ENCODE assay signal across 1 cellular context in genomic region chr3:187745201-187746058, GRCh38.
TF ChIP-seq lines count a peak whose summit lies in the region.

BCL6 (minus strand) TSS chr3:187745468; CDS start chr3:187733693, 11,775 bp downstream.

TF ChIP-seq in K562, 482 proteins besides CTCF, POLR2A, EP300 and RAD21 (continued from another document and continues in another):
- TF ChIP-seq CLOCK (CRISPR knock-in tag; IDR thresholded peaks at IDR 0.05; ENCODE audit: borderline replicate concordance) (no peak), ZNF766 (CRISPR knock-in tag; conservative IDR thresholded peaks at IDR 0.05) (0 out of 2 replicates have a peak, but pooled peaks have one; percentile 35), ATF1 (CRISPR knock-in tag; IDR thresholded peaks at IDR 0.05) (no peak), ATF1 (tag; IDR thresholded peaks at IDR 0.05) (peak; percentile 99), NFE2L1 (tag; IDR thresholded peaks at IDR 0.05; ENCODE audit: borderline replicate concordance, low read depth) (no peak), TRIM25 (IDR thresholded peaks at IDR 0.05; ENCODE audit: borderline replicate concordance) (0 out of 2 replicates have a peak, but pooled peaks have one; percentile 22), E2F4 (CRISPR knock-in tag; IDR thresholded peaks at IDR 0.05; ENCODE audit: low read depth) (no peak), TOE1 (IDR thresholded peaks at IDR 0.05; ENCODE audit: borderline replicate concordance) (peak; percentile 98), TOE1 (CRISPR knock-in tag; IDR thresholded peaks at IDR 0.05; ENCODE audit: borderline replicate concordance, low read depth) (no peak), RBM17 (IDR thresholded peaks at IDR 0.05; ENCODE audit: borderline replicate concordance, low read depth, low read length) (no peak), KHSRP (IDR thresholded peaks at IDR 0.05) (peak; percentile 47; the same call in 1 of the 2 replicates), SRSF1 (IDR thresholded peaks at IDR 0.05; ENCODE audit: low read depth, low read length) (no peak), RFX5 (IDR thresholded peaks at IDR 0.05; ENCODE audit: low read depth, low read length) (no peak), TCF7 (IDR thresholded peaks at IDR 0.05; ENCODE audit: borderline replicate concordance) (peak; percentile 66; the same call in 1 of the 2 replicates), ZNF431 (CRISPR knock-in tag; IDR thresholded peaks at IDR 0.05) (no peak), BCLAF1 (IDR thresholded peaks at IDR 0.05; ENCODE audit: borderline replicate concordance in 1 of 2, control insufficient read depth in 1 of 2, low read depth in 2 of 2, low read length in 1 of 2) (peak; percentile 29 to 98; a peak in 2 of 4 replicates), ZNF384 (IDR thresholded peaks at IDR 0.05; ENCODE audit: low read depth, low read length) (peak; percentile 67), DNMT1 (IDR thresholded peaks at IDR 0.05) (no peak), HSF4 (CRISPR knock-in tag; IDR thresholded peaks at IDR 0.05; ENCODE audit: borderline replicate concordance) (no peak), ZNF41 (CRISPR knock-in tag; conservative IDR thresholded peaks at IDR 0.05) (0 out of 2 replicates have a peak, but pooled peaks have one; percentile 22), ZNF282 (CRISPR knock-in tag; IDR thresholded peaks at IDR 0.05) (no peak), ZNF436 (CRISPR knock-in tag; IDR thresholded peaks at IDR 0.05) (no peak; the same call in 1 of the 2 replicates), GTF2F1 (IDR thresholded peaks at IDR 0.05; ENCODE audit: low read depth, low read length) (0 out of 2 replicates have a peak, but pooled peaks have one; percentile 71), NR2C2 (CRISPR knock-in tag; IDR thresholded peaks at IDR 0.05) (no peak), NR2C2 (tag; IDR thresholded peaks at IDR 0.05) (peak; percentile 46; the same call in 1 of the 2 replicates), JUND (IDR thresholded peaks at IDR 0.05; ENCODE audit: borderline replicate concordance, low read depth, low read length) (peak; percentile 89), JUND (tag; IDR thresholded peaks at IDR 0.05; ENCODE audit: borderline replicate concordance, low read depth, low read length) (peak; percentile 89; the same call in 2 of the 3 replicates), MTA3 (IDR thresholded peaks at IDR 0.05; ENCODE audit: borderline replicate concordance) (peak; percentile 51), DDX20 (tag; IDR thresholded peaks at IDR 0.05; ENCODE audit: low read depth) (0 out of 2 replicates have a peak, but pooled peaks have one; percentile 21), CREB3L1 (IDR thresholded peaks at IDR 0.05; ENCODE audit: borderline replicate concordance, low read depth) (peak; percentile 85), PML (IDR thresholded peaks at IDR 0.05; ENCODE audit: low read length) (peak; percentile 41), SMAD4 (CRISPR knock-in tag; conservative IDR thresholded peaks at IDR 0.05) (peak; percentile 86), HDAC8 (tag; IDR thresholded peaks at IDR 0.05) (no peak), CCNT2 (IDR thresholded peaks at IDR 0.05; ENCODE audit: borderline replicate concordance, extremely low read depth, insufficient read length, low read depth, low read length) (peak; percentile 92), CHCHD3 (CRISPR knock-in tag; IDR thresholded peaks at IDR 0.05) (no peak; the same call in 1 of the 2 replicates), ZBTB43 (CRISPR knock-in tag; IDR thresholded peaks at IDR 0.05) (no peak), E2F5 (CRISPR knock-in tag; IDR thresholded peaks at IDR 0.05) (no peak), CREB1 (IDR thresholded peaks at IDR 0.05) (peak; percentile 87; the same call in 1 of the 2 replicates), CREB1 (CRISPR knock-in tag; IDR thresholded peaks at IDR 0.05) (peak; percentile 89), THAP12 (CRISPR knock-in tag; IDR thresholded peaks at IDR 0.05) (no peak), FOXK2 (conservative IDR thresholded peaks at IDR 0.05 in 1 of 2, IDR thresholded peaks at IDR 0.05 in 1 of 2; ENCODE audit: low read depth in 2 of 2) (peak in 1 of 2 experiments; percentile 100; a peak in 3 of 4 replicates), MAFF (IDR thresholded peaks at IDR 0.05; ENCODE audit: low read length) (peak; percentile 76), SMARCA5 (IDR thresholded peaks at IDR 0.05) (peak; percentile 100), MYC (IDR thresholded peaks at IDR 0.05; ENCODE audit: low read depth, low read length) (peak; percentile 63; the same call in 1 of the 2 replicates), MYC (CRISPR knock-in tag; IDR thresholded peaks at IDR 0.05; ENCODE audit: borderline replicate concordance, low read depth) (no peak), GABPB2 (CRISPR knock-in tag; conservative IDR thresholded peaks at IDR 0.05) (0 out of 2 replicates have a peak, but pooled peaks have one; percentile 37), MAZ (CRISPR knock-in tag; conservative IDR thresholded peaks at IDR 0.05 in 1 of 2, IDR thresholded peaks at IDR 0.05 in 1 of 2) (peak in 1 of 2 experiments; percentile 37; a peak in 2 of 4 replicates), ASH1L (IDR thresholded peaks at IDR 0.05; ENCODE audit: borderline replicate concordance, low read depth, partially characterized antibody) (peak; percentile 91), PHF21A (IDR thresholded peaks at IDR 0.05; ENCODE audit: borderline replicate concordance, low read depth) (peak; percentile 19; the same call in 1 of the 2 replicates), PHF20 (IDR thresholded peaks at IDR 0.05; ENCODE audit: partially characterized antibody) (peak; percentile 11)
